In the genomic region with DNA sequence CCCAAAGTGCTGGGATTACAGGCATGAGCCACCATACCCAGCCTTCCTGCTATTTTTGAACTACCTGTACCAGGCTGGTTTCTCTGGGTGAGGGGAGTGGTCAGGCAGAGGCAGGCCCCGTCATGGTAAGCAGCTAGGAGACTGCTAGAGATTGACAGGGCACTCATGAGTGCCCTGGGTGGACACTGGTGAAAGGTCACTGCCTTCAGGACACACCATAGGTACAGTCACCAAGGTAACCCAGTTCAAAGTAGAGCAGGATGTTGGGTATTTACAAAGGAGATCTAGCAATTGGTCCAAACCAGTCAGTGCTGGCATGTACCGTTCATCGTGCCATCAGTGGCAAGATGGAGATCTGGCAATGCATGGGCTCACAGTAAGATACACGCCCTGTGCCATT, we compare ENCODE assay signal across 1 cellular context.
TF ChIP-seq lines count a peak whose summit lies in the region.

No MANE protein-coding gene starts in this region.

TF ChIP-seq in H1, 55 proteins besides CTCF, POLR2A, EP300 and RAD21 (continued from another document):
- TF ChIP-seq, protein P1, sequence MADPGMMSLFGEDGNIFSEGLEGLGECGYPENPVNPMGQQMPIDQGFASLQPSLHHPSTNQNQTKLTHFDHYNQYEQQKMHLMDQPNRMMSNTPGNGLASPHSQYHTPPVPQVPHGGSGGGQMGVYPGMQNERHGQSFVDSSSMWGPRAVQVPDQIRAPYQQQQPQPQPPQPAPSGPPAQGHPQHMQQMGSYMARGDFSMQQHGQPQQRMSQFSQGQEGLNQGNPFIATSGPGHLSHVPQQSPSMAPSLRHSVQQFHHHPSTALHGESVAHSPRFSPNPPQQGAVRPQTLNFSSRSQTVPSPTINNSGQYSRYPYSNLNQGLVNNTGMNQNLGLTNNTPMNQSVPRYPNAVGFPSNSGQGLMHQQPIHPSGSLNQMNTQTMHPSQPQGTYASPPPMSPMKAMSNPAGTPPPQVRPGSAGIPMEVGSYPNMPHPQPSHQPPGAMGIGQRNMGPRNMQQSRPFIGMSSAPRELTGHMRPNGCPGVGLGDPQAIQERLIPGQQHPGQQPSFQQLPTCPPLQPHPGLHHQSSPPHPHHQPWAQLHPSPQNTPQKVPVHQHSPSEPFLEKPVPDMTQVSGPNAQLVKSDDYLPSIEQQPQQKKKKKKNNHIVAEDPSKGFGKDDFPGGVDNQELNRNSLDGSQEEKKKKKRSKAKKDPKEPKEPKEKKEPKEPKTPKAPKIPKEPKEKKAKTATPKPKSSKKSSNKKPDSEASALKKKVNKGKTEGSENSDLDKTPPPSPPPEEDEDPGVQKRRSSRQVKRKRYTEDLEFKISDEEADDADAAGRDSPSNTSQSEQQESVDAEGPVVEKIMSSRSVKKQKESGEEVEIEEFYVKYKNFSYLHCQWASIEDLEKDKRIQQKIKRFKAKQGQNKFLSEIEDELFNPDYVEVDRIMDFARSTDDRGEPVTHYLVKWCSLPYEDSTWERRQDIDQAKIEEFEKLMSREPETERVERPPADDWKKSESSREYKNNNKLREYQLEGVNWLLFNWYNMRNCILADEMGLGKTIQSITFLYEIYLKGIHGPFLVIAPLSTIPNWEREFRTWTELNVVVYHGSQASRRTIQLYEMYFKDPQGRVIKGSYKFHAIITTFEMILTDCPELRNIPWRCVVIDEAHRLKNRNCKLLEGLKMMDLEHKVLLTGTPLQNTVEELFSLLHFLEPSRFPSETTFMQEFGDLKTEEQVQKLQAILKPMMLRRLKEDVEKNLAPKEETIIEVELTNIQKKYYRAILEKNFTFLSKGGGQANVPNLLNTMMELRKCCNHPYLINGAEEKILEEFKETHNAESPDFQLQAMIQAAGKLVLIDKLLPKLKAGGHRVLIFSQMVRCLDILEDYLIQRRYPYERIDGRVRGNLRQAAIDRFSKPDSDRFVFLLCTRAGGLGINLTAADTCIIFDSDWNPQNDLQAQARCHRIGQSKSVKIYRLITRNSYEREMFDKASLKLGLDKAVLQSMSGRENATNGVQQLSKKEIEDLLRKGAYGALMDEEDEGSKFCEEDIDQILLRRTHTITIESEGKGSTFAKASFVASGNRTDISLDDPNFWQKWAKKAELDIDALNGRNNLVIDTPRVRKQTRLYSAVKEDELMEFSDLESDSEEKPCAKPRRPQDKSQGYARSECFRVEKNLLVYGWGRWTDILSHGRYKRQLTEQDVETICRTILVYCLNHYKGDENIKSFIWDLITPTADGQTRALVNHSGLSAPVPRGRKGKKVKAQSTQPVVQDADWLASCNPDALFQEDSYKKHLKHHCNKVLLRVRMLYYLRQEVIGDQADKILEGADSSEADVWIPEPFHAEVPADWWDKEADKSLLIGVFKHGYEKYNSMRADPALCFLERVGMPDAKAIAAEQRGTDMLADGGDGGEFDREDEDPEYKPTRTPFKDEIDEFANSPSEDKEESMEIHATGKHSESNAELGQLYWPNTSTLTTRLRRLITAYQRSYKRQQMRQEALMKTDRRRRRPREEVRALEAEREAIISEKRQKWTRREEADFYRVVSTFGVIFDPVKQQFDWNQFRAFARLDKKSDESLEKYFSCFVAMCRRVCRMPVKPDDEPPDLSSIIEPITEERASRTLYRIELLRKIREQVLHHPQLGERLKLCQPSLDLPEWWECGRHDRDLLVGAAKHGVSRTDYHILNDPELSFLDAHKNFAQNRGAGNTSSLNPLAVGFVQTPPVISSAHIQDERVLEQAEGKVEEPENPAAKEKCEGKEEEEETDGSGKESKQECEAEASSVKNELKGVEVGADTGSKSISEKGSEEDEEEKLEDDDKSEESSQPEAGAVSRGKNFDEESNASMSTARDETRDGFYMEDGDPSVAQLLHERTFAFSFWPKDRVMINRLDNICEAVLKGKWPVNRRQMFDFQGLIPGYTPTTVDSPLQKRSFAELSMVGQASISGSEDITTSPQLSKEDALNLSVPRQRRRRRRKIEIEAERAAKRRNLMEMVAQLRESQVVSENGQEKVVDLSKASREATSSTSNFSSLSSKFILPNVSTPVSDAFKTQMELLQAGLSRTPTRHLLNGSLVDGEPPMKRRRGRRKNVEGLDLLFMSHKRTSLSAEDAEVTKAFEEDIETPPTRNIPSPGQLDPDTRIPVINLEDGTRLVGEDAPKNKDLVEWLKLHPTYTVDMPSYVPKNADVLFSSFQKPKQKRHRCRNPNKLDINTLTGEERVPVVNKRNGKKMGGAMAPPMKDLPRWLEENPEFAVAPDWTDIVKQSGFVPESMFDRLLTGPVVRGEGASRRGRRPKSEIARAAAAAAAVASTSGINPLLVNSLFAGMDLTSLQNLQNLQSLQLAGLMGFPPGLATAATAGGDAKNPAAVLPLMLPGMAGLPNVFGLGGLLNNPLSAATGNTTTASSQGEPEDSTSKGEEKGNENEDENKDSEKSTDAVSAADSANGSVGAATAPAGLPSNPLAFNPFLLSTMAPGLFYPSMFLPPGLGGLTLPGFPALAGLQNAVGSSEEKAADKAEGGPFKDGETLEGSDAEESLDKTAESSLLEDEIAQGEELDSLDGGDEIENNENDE (IDR thresholded peaks at IDR 0.05; ENCODE audit: insufficient replicate concordance, low read length), result no peak
- TF ChIP-seq MAX (IDR thresholded peaks at IDR 0.05) (no peak), NANOG (IDR thresholded peaks at IDR 0.05; ENCODE audit: insufficient read depth, low read depth, low read length, poor library complexity, severe bottlenecking) (no peak), KDM1A (IDR thresholded peaks at IDR 0.05; ENCODE audit: borderline replicate concordance, low read length) (no peak), CTBP2 (IDR thresholded peaks at IDR 0.05; ENCODE audit: borderline replicate concordance, insufficient read depth, insufficient read length, low read length) (no peak), BACH1 (IDR thresholded peaks at IDR 0.05; ENCODE audit: low read length) (no peak), TAF7 (optimal IDR thresholded peaks at IDR 0.05; ENCODE audit: borderline replicate concordance, low read depth, low read length) (no peak)
